ENCODE assay signal across 26 cellular contexts in genomic region chr2:240906911-240907590, GRCh38. TPM values are rescaled to one million over a fixed set of nuclear protein-coding genes. Genes with fewer than 3 reads are reported as not detected.
"Had no signal": no experiment of that assay in that cellular context is flagged by ENCODE, and none has a peak within 500 bp of the region (broad histone marks: within the 10 kb centered on the region; RNA-seq: fewer than 3 reads in every experiment).

No MANE protein-coding gene starts in this region.

- H3K4me3 ChIP-seq: breast epithelium, esophagus muscularis mucosa, heart right ventricle, smooth muscle cell, testis, transverse colon, vagina had no signal

- H3K27ac ChIP-seq: breast epithelium, esophagus muscularis mucosa, foreskin keratinocyte, heart right ventricle, neutrophil, testis, transverse colon, vagina, VCaP had no signal

- H3K4me1 ChIP-seq: breast epithelium, esophagus muscularis mucosa, foreskin keratinocyte, testis, transverse colon, vagina had no signal

- H3K27ac Mint-ChIP-seq: activated naive CD4-positive, alpha-beta T cell treated with anti-CD3 and anti-CD28 coated beads, Interleukin-2, amount 50 U/mL, for 72 hours; activated T-cell treated with anti-CD3 and anti-CD28 coated beads, Interleukin-2, amount 50 U/mL, for 72 hours; endodermal cell; nephron had no signal

- H3K36me3 ChIP-seq: breast epithelium, esophagus muscularis mucosa, heart right ventricle, neutrophil, transverse colon, vagina had no signal

- H3K4me3 Mint-ChIP-seq: activated T-cell treated with anti-CD3 and anti-CD28 coated beads, Interleukin-2, amount 50 U/mL, for 72 hours; endodermal cell; nephron had no signal

- DNase-seq: activated CD4-positive, alpha-beta T cell treated with anti-CD3 and anti-CD28 coated beads for 4 hours; activated CD4-positive, alpha-beta T cell treated with anti-CD3 and anti-CD28 coated beads, Interleukin-2, amount 50 U/mL, for 4 hours; activated naive CD4-positive, alpha-beta T cell; activated T-cell treated with anti-CD3 and anti-CD28 coated beads for 4 hours; activated T-cell treated with anti-CD3 and anti-CD28 coated beads, Interleukin-2, amount 50 U/mL, for 72 hours; central memory CD4-positive, alpha-beta T cell; endodermal cell; foreskin keratinocyte; kidney glomerular epithelial cell; mammary epithelial cell; stimulated activated CD4-positive, alpha-beta T cell treated with anti-CD3 and anti-CD28 coated beads, Interleukin-1b, Interleukin-23, amount 100 ng/mL, for 48 hours; stimulated activated naive CD4-positive, alpha-beta T cell treated with Interleukin-2 at 50 U/mL for 16 hours; testis; transverse colon had no signal

- H3K27me3 ChIP-seq: neutrophil, testis, vagina had no signal

- H3K9me3 Mint-ChIP-seq: activated naive CD4-positive, alpha-beta T cell treated with anti-CD3 and anti-CD28 coated beads, Interleukin-2, amount 50 U/mL, for 72 hours; activated T-cell treated with anti-CD3 and anti-CD28 coated beads, Interleukin-2, amount 50 U/mL, for 72 hours had no signal

- H3K36me3 Mint-ChIP-seq: activated naive CD4-positive, alpha-beta T cell treated with anti-CD3 and anti-CD28 coated beads, Interleukin-2, amount 50 U/mL, for 72 hours had no signal

- H3K4me2 ChIP-seq: smooth muscle cell had no signal

- H3K9me3 ChIP-seq: breast epithelium, esophagus muscularis mucosa, heart right ventricle, neutrophil, testis, transverse colon, vagina had no signal

- ATAC-seq: activated naive CD4-positive, alpha-beta T cell treated with anti-CD3 and anti-CD28 coated beads, Interleukin-2, amount 50 U/mL, for 72 hours; activated T-cell treated with anti-CD3 and anti-CD28 coated beads, Interleukin-2, amount 50 U/mL, for 72 hours; heart right ventricle had no signal

RNA-seq across cellular contexts. Expression of gene CROCC2, which starts 0.9 kb away (rescaled TPM):
- total RNA-seq: activated naive CD4-positive, alpha-beta T cell treated with anti-CD3 and anti-CD28 coated beads, Interleukin-2, amount 50 U/mL, for 72 hours; activated T-cell treated with anti-CD3 and anti-CD28 coated beads, Interleukin-2, amount 50 U/mL, for 72 hours; endodermal cell; esophagus muscularis mucosa; foreskin keratinocyte; heart right ventricle; mammary epithelial cell; osteocyte; smooth muscle cell; T-helper 1 cell treated with Interleukin-12 subunit alpha and Interleukin-12 subunit beta and Interleukin-4 antibody, amounts not matched to agents 30 ng/mL and 1 ng/mL, for 36 hours; transverse colon had no signal
- polyA plus RNA-seq: foreskin keratinocyte, mammary epithelial cell, smooth muscle cell had no signal

RNA-seq across cellular contexts. Expression of gene MAB21L4, which starts 11.1 kb away (rescaled TPM):
- total RNA-seq: activated naive CD4-positive, alpha-beta T cell treated with anti-CD3 and anti-CD28 coated beads, Interleukin-2, amount 50 U/mL, for 72 hours; activated T-cell treated with anti-CD3 and anti-CD28 coated beads, Interleukin-2, amount 50 U/mL, for 72 hours; osteocyte; posterior vena cava; T-helper 1 cell treated with Interleukin-12 subunit alpha and Interleukin-12 subunit beta and Interleukin-4 antibody, amounts not matched to agents 30 ng/mL and 1 ng/mL, for 36 hours; testis had no signal

RNA-seq across cellular contexts. Expression of gene AGXT, which starts 38.4 kb away (rescaled TPM):
- total RNA-seq: activated naive CD4-positive, alpha-beta T cell treated with anti-CD3 and anti-CD28 coated beads, Interleukin-2, amount 50 U/mL, for 72 hours; activated T-cell treated with anti-CD3 and anti-CD28 coated beads, Interleukin-2, amount 50 U/mL, for 72 hours; esophagus muscularis mucosa; foreskin keratinocyte; heart right ventricle; mammary epithelial cell; osteocyte; posterior vena cava; smooth muscle cell; T-helper 1 cell treated with Interleukin-12 subunit alpha and Interleukin-12 subunit beta and Interleukin-4 antibody, amounts not matched to agents 30 ng/mL and 1 ng/mL, for 36 hours; vagina had no signal
- polyA plus RNA-seq: foreskin keratinocyte, mammary epithelial cell, smooth muscle cell had no signal
